ENCODE assay signal across 27 cellular contexts in the genomic region with DNA sequence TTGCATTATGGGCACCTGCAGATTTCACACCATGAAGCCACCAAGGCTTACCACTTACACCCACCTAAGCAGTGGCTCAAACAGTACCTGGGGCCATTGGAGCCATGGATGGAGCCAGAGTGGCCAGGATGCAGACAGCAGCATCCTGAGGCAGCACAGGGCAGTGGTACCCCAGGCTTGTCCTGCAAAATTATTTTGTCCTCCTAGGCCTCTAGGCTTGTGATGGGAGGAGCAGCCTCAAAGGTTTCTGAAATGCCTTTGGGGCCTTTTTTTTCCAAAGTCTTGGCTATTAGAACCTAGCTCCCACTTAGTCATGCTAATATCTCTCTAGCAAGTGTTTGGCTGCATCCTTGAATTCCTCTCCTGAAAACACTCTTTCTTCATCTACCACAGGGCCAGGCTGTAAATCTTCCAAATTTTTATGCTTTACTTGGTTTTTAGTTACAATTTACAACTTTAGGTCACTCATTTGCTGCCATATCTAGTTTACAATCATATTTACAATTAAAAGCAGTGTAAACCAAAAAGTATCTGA. TPM values are rescaled to one million over a fixed set of nuclear protein-coding genes. Genes with fewer than 3 reads are reported as not detected.
"Had no signal": no experiment of that assay in that cellular context is flagged by ENCODE, and none has a peak within 500 bp of the region (broad histone marks: within the 10 kb centered on the region; RNA-seq: fewer than 3 reads in every experiment).

No MANE protein-coding gene starts in this region.

- ATAC-seq: activated CD4-positive, alpha-beta T cell treated with anti-CD3 and anti-CD28 coated beads for 36 hours; activated T-helper 17 cell treated with anti-CD3 and anti-CD28 coated beads, Interleukin-2, amount 50 U/mL, for 72 hours had no signal

- H3K9me3 ChIP-seq: MG63 had no signal

- H3K36me3 ChIP-seq: brain microvascular endothelial cell, cardiac muscle cell, MG63 had no signal

- H3K27me3 ChIP-seq: brain microvascular endothelial cell, cardiac muscle cell, MG63 had no signal

- H3K27ac ChIP-seq: brain microvascular endothelial cell, cardiac muscle cell had no signal

- DNase-seq: activated CD4-positive, alpha-beta memory T cell treated with anti-CD3 and anti-CD28 coated beads, Interleukin-2, amount 10 ng/mL, durations not matched to agents 7 days and 5 days; activated CD4-positive, alpha-beta T cell treated with anti-CD3 and anti-CD28 coated beads for 36 hours; activated CD4-positive, alpha-beta T cell treated with anti-CD3 and anti-CD28 coated beads, Interleukin-2, amount 50 U/mL, for 1 hour; activated CD4-positive, CD25-positive, alpha-beta regulatory T cell; activated gamma-delta T cell; activated naive CD4-positive, alpha-beta T cell treated with anti-CD3 and anti-CD28 coated beads for 36 hours; activated T-cell treated with anti-CD3 and anti-CD28 coated beads for 4 hours; activated T-cell treated with anti-CD3 and anti-CD28 coated beads, Interleukin-2, amount 50 U/mL, for 48 hours; brain microvascular endothelial cell; MG63; MV-4-11; NCI-H1092 treated with DMSO at 0.1 percent for 48 hours; NCI-H1417 treated with DMSO at 0.1 percent for 48 hours; NCI-H1694; NCI-H2029; NCI-H2107; NCI-H2171 treated with DMSO at 0.1 percent for 48 hours; NCI-H345; NCI-H510A; NCI-H526 treated with DMSO at 0.1 percent for 48 hours; NCI-H82; OCI-M1; SHP77; T-helper 2 cell; T1000 had no signal

- H3K4me3 ChIP-seq: cardiac muscle cell, MG63 had no signal

RNA-seq across cellular contexts. Expression of a gene that starts 15.7 kb away (rescaled TPM):
- polyA plus RNA-seq: cardiac muscle cell had no signal
